In the genomic region with DNA sequence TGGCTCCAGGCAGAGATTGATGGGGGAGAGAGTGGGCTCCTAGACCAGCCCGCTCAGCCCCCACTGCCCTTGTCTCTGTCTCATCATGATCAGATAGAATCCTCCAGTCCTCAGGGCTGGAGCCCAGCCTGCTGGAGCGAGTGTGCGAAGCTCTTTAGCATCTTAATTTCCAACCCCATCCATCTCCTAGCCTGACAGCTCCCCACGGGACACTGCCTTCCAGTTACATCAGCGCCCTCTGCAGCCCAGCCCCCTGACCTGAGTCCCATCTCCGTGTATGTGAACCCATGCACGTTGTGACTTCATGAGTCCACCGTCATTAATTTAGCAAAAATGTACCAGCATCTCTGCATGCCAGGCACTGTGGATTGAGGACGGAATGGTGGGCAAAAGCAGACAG, we compare ENCODE assay signal across 11 cellular contexts. TPM values are rescaled to one million over a fixed set of nuclear protein-coding genes. Genes with fewer than 3 reads are reported as not detected.
DNase-seq lines count a peak whose midpoint lies in the region; ATAC-seq, FAIRE-seq and TF ChIP-seq lines count a peak whose summit lies in the region.
"Had no signal": no experiment of that assay in that cellular context is flagged by ENCODE, and none has a peak within 500 bp of the region (broad histone marks: within the 10 kb centered on the region; RNA-seq: fewer than 3 reads in every experiment).

No MANE protein-coding gene starts in this region.

- FAIRE-seq in keratinocyte (lab: Jason Lieb, UNC) = no peak

- H3K4me1 ChIP-seq in keratinocyte (ENCODE audit: control insufficient read depth, extremely low read depth, insufficient read depth, low read length) = peaks cover 4% of the 10 kb centered on the region

- no peaks in the 10 kb centered on the region for H3K9me3 ChIP-seq in keratinocyte (ENCODE audit: control insufficient read depth, low read depth, low read length)
- H3K9me3 ChIP-seq: tibial nerve had no signal

- peaks cover 3% of the 10 kb centered on the region for H3K79me2 ChIP-seq in keratinocyte (ENCODE audit: control insufficient read depth, insufficient read depth, low read length)

- H3K9me1 ChIP-seq in keratinocyte (ENCODE audit: control insufficient read depth, extremely low read depth, insufficient read depth, low read length) = no peaks in the 10 kb centered on the region

- H3K9ac ChIP-seq in keratinocyte (ENCODE audit: control insufficient read depth, extremely low read depth, insufficient read depth, low read length) = no peak overlapping the region

- ATAC-seq in HG03457 (IDR thresholded peaks at IDR 0.05; ENCODE audit: unreplicated experiment) = no peak

- dilution Hi-C loops in keratinocyte (cut with MboI; ENCODE audit: extremely low pct_ligation_motif_present, low sequenced_read_pairs) = no loop called here

- POLR2A ChIA-PET in HEK293T (lab: Yijun Ruan, JAX) = interaction anchor here (1.0 to 7.3 kb wide), 2 partner anchors 15 to 29 kb away, joined by 4 to 121 read pairs; a partner anchor contains a TSS

- TF ChIP-seq CTCF in AG09319 (IDR thresholded peaks at IDR 0.05; ENCODE audit: low read depth, low read length) = peak; percentile 18
- peak in 2 of 3 experiments; percentile 34 to 80 for TF ChIP-seq CTCF in keratinocyte (optimal IDR thresholded peaks at IDR 0.05 in 1 of 3, IDR thresholded peaks at IDR 0.05 in 1 of 3, conservative IDR thresholded peaks at IDR 0.05 in 1 of 3; ENCODE audit: extremely low read depth in 1 of 3, insufficient read depth in 2 of 3, low read length in 3 of 3)

- no peak overlapping the region for H2AFZ ChIP-seq in keratinocyte (ENCODE audit: control insufficient read depth, low read length)

- no peaks in the 10 kb centered on the region for H4K20me1 ChIP-seq in keratinocyte (ENCODE audit: control insufficient read depth, extremely low read depth, insufficient read depth, low read length)

- no peak overlapping the region for H3K4me3 ChIP-seq in keratinocyte (ENCODE audit: control insufficient read depth in 2 of 3, extremely low read depth in 1 of 3, insufficient read depth in 2 of 3, low read depth in 1 of 3, low read length in 3 of 3)
- H3K4me3 ChIP-seq: tibial nerve had no signal

- CTCF ChIA-PET in HEK293T (lab: Yijun Ruan, JAX) = interaction anchor here (0.6 to 1.1 kb wide), 7 partner anchors 10 to 1286 kb away, joined by 3 to 6 read pairs (median 3); no protein-coding TSS in a partner anchor

- no peak overlapping the region for H3K27ac ChIP-seq in keratinocyte (ENCODE audit: control insufficient read depth, insufficient read depth, low read length)
- H3K27ac ChIP-seq: tibial nerve had no signal

- no peaks in the 10 kb centered on the region for H3K36me3 ChIP-seq in keratinocyte (ENCODE audit: control insufficient read depth in 2 of 2, extremely low read depth in 1 of 2, insufficient read depth in 2 of 2, low read length in 2 of 2)
- H3K36me3 ChIP-seq: tibial nerve had no signal

- DNase-seq in AG09319 (ENCODE audit: extremely low read depth, low read depth) (no peak), HEK293T (ENCODE audit: extremely low spot score) (peak; percentile 56), SK-N-DZ (ENCODE audit: low spot score) (peak; percentile 91), keratinocyte (ENCODE audit: low read depth, low spot score) (no peak), germinal center (ENCODE audit: low spot score) (no peak), T-helper 1 cell (no peak), HPDE6-E6E7 (ENCODE audit: extremely low spot score) (no peak)
- DNase-seq: central memory CD4-positive, alpha-beta T cell; stimulated activated CD4-positive, alpha-beta T cell treated with anti-CD3 and anti-CD28 coated beads, Interleukin-15, amount 100 ng/mL, for 24 hours had no signal

- no peak overlapping the region for H3K4me2 ChIP-seq in keratinocyte (ENCODE audit: control insufficient read depth, extremely low read depth, insufficient read depth, low read depth, low read length)

- peaks cover 3% of the 10 kb centered on the region for H3K27me3 ChIP-seq in keratinocyte (ENCODE audit: control insufficient read depth, extremely low read depth, insufficient read depth, low read length)
- H3K27me3 ChIP-seq: tibial nerve had no signal

TF ChIP-seq in HEK293T, 16 proteins besides CTCF, POLR2A, EP300 and RAD21:
- TF ChIP-seq, protein P1, sequence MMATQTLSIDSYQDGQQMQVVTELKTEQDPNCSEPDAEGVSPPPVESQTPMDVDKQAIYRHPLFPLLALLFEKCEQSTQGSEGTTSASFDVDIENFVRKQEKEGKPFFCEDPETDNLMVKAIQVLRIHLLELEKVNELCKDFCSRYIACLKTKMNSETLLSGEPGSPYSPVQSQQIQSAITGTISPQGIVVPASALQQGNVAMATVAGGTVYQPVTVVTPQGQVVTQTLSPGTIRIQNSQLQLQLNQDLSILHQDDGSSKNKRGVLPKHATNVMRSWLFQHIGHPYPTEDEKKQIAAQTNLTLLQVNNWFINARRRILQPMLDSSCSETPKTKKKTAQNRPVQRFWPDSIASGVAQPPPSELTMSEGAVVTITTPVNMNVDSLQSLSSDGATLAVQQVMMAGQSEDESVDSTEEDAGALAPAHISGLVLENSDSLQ (IDR thresholded peaks at IDR 0.05) = peak; percentile 94
- TF ChIP-seq L3MBTL2 (conservative IDR thresholded peaks at IDR 0.05) (no peak), ARNT (IDR thresholded peaks at IDR 0.05) (no peak)
TF ChIP-seq in HEK293T: peak in this region for 1.

RNA-seq across cellular contexts. Expression of a gene that starts 2.1 kb away (rescaled TPM):
- polyA plus RNA-seq in SK-N-DZ (2014; cell fraction: cytosol; rRNA removed) = 22.0 and 31.4 TPM in 2 replicates
- polyA plus RNA-seq in SK-N-DZ (2014; cell fraction: nucleus; rRNA removed) = 27.6 and 42.7 TPM in 2 replicates
- not detected in 3 replicates for polyA plus RNA-seq in keratinocyte
- not detected for polyA plus RNA-seq in keratinocyte (2011; ENCODE audit: low read depth)
- not detected in 2 replicates for polyA plus RNA-seq in keratinocyte (2011; cell fraction: cytosol; rRNA removed)
- not detected in 2 replicates for polyA plus RNA-seq in keratinocyte (2011; cell fraction: nucleus; rRNA removed)
- not detected in 2 replicates for polyA plus RNA-seq in keratinocyte (2012; ENCODE audit: low replicate concordance)
- not detected in 3 replicates for polyA minus RNA-seq in keratinocyte
- polyA minus RNA-seq in keratinocyte (2011; cell fraction: cytosol; rRNA and poly(A)+ RNA removed) = not detected
- polyA minus RNA-seq in keratinocyte (2011; cell fraction: nucleus; rRNA and poly(A)+ RNA removed) = not detected in 2 replicates

RNA-seq across cellular contexts. Expression of a gene that starts 4.5 kb away (rescaled TPM):
- 201 and 209 TPM in 2 replicates for polyA plus RNA-seq in SK-N-DZ (2014; cell fraction: cytosol; rRNA removed)
- 119 and 137 TPM in 2 replicates for polyA plus RNA-seq in SK-N-DZ (2014; cell fraction: nucleus; rRNA removed)
- polyA plus RNA-seq in keratinocyte = 64.3 to 139 TPM (median 115 TPM) in 3 replicates
- 80.2 TPM for polyA plus RNA-seq in keratinocyte (2011; ENCODE audit: low read depth)
- 97.3 and 122 TPM in 2 replicates for polyA plus RNA-seq in keratinocyte (2011; cell fraction: cytosol; rRNA removed)
- 74.8 and 78.5 TPM in 2 replicates for polyA plus RNA-seq in keratinocyte (2011; cell fraction: nucleus; rRNA removed)
- polyA plus RNA-seq in keratinocyte (2012; ENCODE audit: low replicate concordance) = 65.8 and 117 TPM in 2 replicates
- polyA minus RNA-seq in keratinocyte = 102 to 159 TPM (median 129 TPM) in 3 replicates
- 56.2 TPM for polyA minus RNA-seq in keratinocyte (2011; cell fraction: cytosol; rRNA and poly(A)+ RNA removed)
- polyA minus RNA-seq in keratinocyte (2011; cell fraction: nucleus; rRNA and poly(A)+ RNA removed) = 19.4 and 27.7 TPM in 2 replicates

RNA-seq across cellular contexts. Expression of a gene that starts 15.5 kb away (rescaled TPM):
- 8.5 and 10.8 TPM in 2 replicates for polyA plus RNA-seq in SK-N-DZ (2014; cell fraction: cytosol; rRNA removed)
- 17.0 and 19.4 TPM in 2 replicates for polyA plus RNA-seq in SK-N-DZ (2014; cell fraction: nucleus; rRNA removed)
- 88.3 to 107 TPM (median 94.3 TPM) in 3 replicates for polyA plus RNA-seq in keratinocyte
- 155 TPM for polyA plus RNA-seq in keratinocyte (2011; ENCODE audit: low read depth)
- 73.8 and 93.4 TPM in 2 replicates for polyA plus RNA-seq in keratinocyte (2011; cell fraction: cytosol; rRNA removed)
- polyA plus RNA-seq in keratinocyte (2011; cell fraction: nucleus; rRNA removed) = 419 and 507 TPM in 2 replicates
- polyA plus RNA-seq in keratinocyte (2012; ENCODE audit: low replicate concordance) = 200 and 415 TPM in 2 replicates
- polyA minus RNA-seq in keratinocyte = 196 to 291 TPM (median 228 TPM) in 3 replicates
- 155 TPM for polyA minus RNA-seq in keratinocyte (2011; cell fraction: cytosol; rRNA and poly(A)+ RNA removed)
- 200 and 236 TPM in 2 replicates for polyA minus RNA-seq in keratinocyte (2011; cell fraction: nucleus; rRNA and poly(A)+ RNA removed)

RNA-seq across cellular contexts. Expression of a gene that starts 40.7 kb away (rescaled TPM):
- polyA plus RNA-seq in SK-N-DZ (2014; cell fraction: cytosol; rRNA removed) = not detected in 2 replicates
- 1.6 TPM in 1 of 2 replicates, not detected in the other for polyA plus RNA-seq in SK-N-DZ (2014; cell fraction: nucleus; rRNA removed)
- not detected in 3 replicates for polyA plus RNA-seq in keratinocyte
- polyA plus RNA-seq in keratinocyte (2011; ENCODE audit: low read depth) = not detected
- not detected in 2 replicates for polyA plus RNA-seq in keratinocyte (2011; cell fraction: cytosol; rRNA removed)
- not detected in 2 replicates for polyA plus RNA-seq in keratinocyte (2011; cell fraction: nucleus; rRNA removed)
- not detected in 2 replicates for polyA plus RNA-seq in keratinocyte (2012; ENCODE audit: low replicate concordance)
- not detected in 3 replicates for polyA minus RNA-seq in keratinocyte
- polyA minus RNA-seq in keratinocyte (2011; cell fraction: cytosol; rRNA and poly(A)+ RNA removed) = not detected
- not detected in 2 replicates for polyA minus RNA-seq in keratinocyte (2011; cell fraction: nucleus; rRNA and poly(A)+ RNA removed)

RNA-seq across cellular contexts. Expression of a gene that starts 50.2 kb away (rescaled TPM):
- polyA plus RNA-seq in SK-N-DZ (2014; cell fraction: cytosol; rRNA removed) = 1.4 and 1.9 TPM in 2 replicates
- 0.57 and 1.5 TPM in 2 replicates for polyA plus RNA-seq in SK-N-DZ (2014; cell fraction: nucleus; rRNA removed)
- 0.09 TPM in 1 of 3 replicates, not detected in the others for polyA plus RNA-seq in keratinocyte
- polyA plus RNA-seq in keratinocyte (2011; ENCODE audit: low read depth) = not detected
- polyA plus RNA-seq in keratinocyte (2011; cell fraction: cytosol; rRNA removed) = not detected in 2 replicates
- 0.24 and 0.41 TPM in 2 replicates for polyA plus RNA-seq in keratinocyte (2011; cell fraction: nucleus; rRNA removed)
- not detected in 2 replicates for polyA plus RNA-seq in keratinocyte (2012; ENCODE audit: low replicate concordance)
- not detected in 3 replicates for polyA minus RNA-seq in keratinocyte
- polyA minus RNA-seq in keratinocyte (2011; cell fraction: cytosol; rRNA and poly(A)+ RNA removed) = not detected
- not detected in 2 replicates for polyA minus RNA-seq in keratinocyte (2011; cell fraction: nucleus; rRNA and poly(A)+ RNA removed)

Comparison
In these comparisons a context has a peak if more than half of its experiments do, and no peak if none do; other contexts are left out.
1. DNase-seq: peak in HEK293T (single experiment) and SK-N-DZ (single experiment); none in AG09319 (single experiment), keratinocyte (single experiment), germinal center (single experiment), T-helper 1 cell (0 of 5) and HPDE6-E6E7 (single experiment).